Comparison of ENCODE assay signal across 23 cellular contexts in genomic region chr9:133210202-133210532, GRCh38. TPM values are rescaled to one million over a fixed set of nuclear protein-coding genes. Genes with fewer than 3 reads are reported as not detected.
"Had no signal": no experiment of that assay in that cellular context is flagged by ENCODE, and none has a peak within 500 bp of the region (broad histone marks: within the 10 kb centered on the region; RNA-seq: fewer than 3 reads in every experiment).

No MANE protein-coding gene starts in this region.

- H3K36me3 Mint-ChIP-seq: activated naive CD8-positive, alpha-beta T cell had no signal

- H3K9me3 Mint-ChIP-seq: dendritic cell treated with granulocyte-macrophage colony-stimulating factor and Interleukin-4, amounts not matched to agents 40 ng/mL and 50 ng/mL, for 4 days had no signal

- H3K4me3 ChIP-seq: skin epidermis, transverse colon had no signal

- H3K4me1 Mint-ChIP-seq: nephron had no signal

- H3K27me3 ChIP-seq: brain microvascular endothelial cell had no signal

- H3K9me3 ChIP-seq: transverse colon had no signal

- H3K27ac Mint-ChIP-seq: activated naive CD8-positive, alpha-beta T cell; dendritic cell treated with granulocyte-macrophage colony-stimulating factor and Interleukin-4, amounts not matched to agents 40 ng/mL and 50 ng/mL, for 4 days; nephron had no signal

- H3K27ac ChIP-seq: brain microvascular endothelial cell, foreskin keratinocyte, skin epidermis, transverse colon had no signal

- DNase-seq: activated gamma-delta T cell; amniotic stem cell; brain microvascular endothelial cell; cerebellar nuclear complex; effector memory CD4-positive, alpha-beta T cell; foreskin keratinocyte; glutamatergic neuron; kidney glomerular epithelial cell; occipital lobe; stimulated activated CD4-positive, alpha-beta T cell treated with anti-CD3 and anti-CD28 coated beads, Interleukin-15, amount 100 ng/mL, for 24 hours; stimulated activated CD4-positive, alpha-beta T cell treated with anti-CD3 and anti-CD28 coated beads, Interleukin-4, amount 100 ng/mL, for 1 hour; stimulated activated naive CD4-positive, alpha-beta T cell; T-helper 1 cell; T1000; transverse colon had no signal

- H3K4me3 Mint-ChIP-seq: activated naive CD8-positive, alpha-beta T cell; dendritic cell treated with granulocyte-macrophage colony-stimulating factor and Interleukin-4, amounts not matched to agents 40 ng/mL and 50 ng/mL, for 4 days; nephron had no signal

- H3K4me1 ChIP-seq: transverse colon had no signal

- ATAC-seq: activated CD4-positive, CD25-positive, alpha-beta regulatory T cell treated with anti-CD3 and anti-CD28 coated beads, Interleukin-2, amount 50 U/mL, for 24 hours; foreskin keratinocyte had no signal

- H3K36me3 ChIP-seq: brain microvascular endothelial cell, transverse colon had no signal

RNA-seq across cellular contexts. Expression of gene OBP2B, which starts 1.1 kb away (rescaled TPM):
- total RNA-seq: foreskin keratinocyte, liver, mesenteric fat pad, occipital lobe, posterior vena cava, transverse colon had no signal
- polyA plus RNA-seq: foreskin keratinocyte, liver had no signal
